ENCODE assay signal across 7 cellular contexts in genomic region chr14:90828642-90829487, GRCh38. TPM values are rescaled to one million over a fixed set of nuclear protein-coding genes. Genes with fewer than 3 reads are reported as not detected.
DNase-seq lines count a peak whose midpoint lies in the region; ATAC-seq, FAIRE-seq and TF ChIP-seq lines count a peak whose summit lies in the region.

No MANE protein-coding gene starts in this region.

- peaks cover 19% of the 10 kb centered on the region for H3K4me1 Mint-ChIP-seq in activated naive CD8-positive, alpha-beta T cell treated with anti-CD3 and anti-CD28 coated beads, Interleukin-2, amount 50 U/mL, for 24 hours

- peak; percentile 11 for DNase-seq in activated naive CD8-positive, alpha-beta T cell treated with anti-CD3 and anti-CD28 coated beads, Interleukin-2, amount 50 U/mL, for 24 hours
- DNase-seq in HepG2 (ENCODE audit: low spot score) (no peak), thoracic aorta (ENCODE audit: low spot score) (no peak), H54 (ENCODE audit: insufficient read length, low spot score) (no peak), DMS153 treated with DMSO at 0.1 percent for 48 hours (lab: John Stamatoyannopoulos, UW; ENCODE audit: unreplicated experiment) (no peak)

- peak overlapping the region; percentile 82 for H2AFZ ChIP-seq in HepG2 (ENCODE audit: low read length)

- WGBS in HepG2 (ENCODE audit: low lambda C conversion rate): 76% methylated on average over 12 of the region's 17 CpGs

- POLR2A ChIA-PET in HepG2 (lab: Yijun Ruan, JAX): no interaction called here

- H3K36me3 ChIP-seq in HUES6 (ENCODE audit: control insufficient read depth, insufficient read depth, low read length) (no peaks in the 10 kb centered on the region), HepG2 (replicated peaks in 1 of 2; ENCODE audit: control insufficient read depth in 1 of 2, insufficient read depth in 2 of 2, low read length in 2 of 2) (no peaks in the 10 kb centered on the region), thoracic aorta (no peaks in the 10 kb centered on the region)

- H3K4me3 Mint-ChIP-seq in activated naive CD8-positive, alpha-beta T cell treated with anti-CD3 and anti-CD28 coated beads, Interleukin-2, amount 50 U/mL, for 24 hours: peak overlapping the region; percentile 74

- TF ChIP-seq CTCF in HepG2 (CRISPR knock-in tag; IDR thresholded peaks at IDR 0.05) (no peak), thoracic aorta (IDR thresholded peaks at IDR 0.05) (no peak)

- BruUV-seq in HepG2 (replicated peaks; lab: Mats Ljungman, UMichigan): TSS peak; percentile 94

- H3K9me3 ChIP-seq in HUES6 (ENCODE audit: control insufficient read depth, insufficient read depth, low read depth, low read length): peaks cover 18% of the 10 kb centered on the region
- H3K9me3 ChIP-seq in HepG2 (ENCODE audit: low read length): peaks cover 6% of the 10 kb centered on the region; the same call in 1 of the 2 replicates
- H3K9me3 ChIP-seq in thoracic aorta: peaks cover 5% of the 10 kb centered on the region

- FAIRE-seq in HepG2 (lab: Jason Lieb, UNC) (no peak), H54 (lab: Jason Lieb, UNC) (no peak)

- TF ChIP-seq EP300 in HepG2 (IDR thresholded peaks at IDR 0.05; ENCODE audit: low read depth in 2 of 2, low read length in 2 of 2) (no peak), HepG2 (CRISPR knock-in tag; IDR thresholded peaks at IDR 0.05; ENCODE audit: borderline replicate concordance) (no peak)

- H3K36me3 Mint-ChIP-seq in activated naive CD8-positive, alpha-beta T cell treated with anti-CD3 and anti-CD28 coated beads, Interleukin-2, amount 50 U/mL, for 24 hours (ENCODE audit: low read depth): peaks cover 3% of the 10 kb centered on the region

- no peak for TF ChIP-seq POLR2A in HepG2 (IDR thresholded peaks at IDR 0.05; ENCODE audit: insufficient read depth in 1 of 2, low read depth in 2 of 2, low read length in 2 of 2)
- TF ChIP-seq POLR2A in H54 (IDR thresholded peaks at IDR 0.05; ENCODE audit: low read depth, low read length): no peak

- no peaks in the 10 kb centered on the region for H3K27me3 Mint-ChIP-seq in activated naive CD8-positive, alpha-beta T cell treated with anti-CD3 and anti-CD28 coated beads, Interleukin-2, amount 50 U/mL, for 24 hours

- H3K79me2 ChIP-seq in HepG2 (ENCODE audit: insufficient read depth, low read length): no peaks in the 10 kb centered on the region

- intact Hi-C loops in HepG2 (cut with micrococcal nuclease; ENCODE audit: unreplicated experiment): no loop called here

- peaks cover 48% of the 10 kb centered on the region for H3K27me3 ChIP-seq in HUES6 (ENCODE audit: control insufficient read depth, insufficient read depth, low read length)
- peaks cover 0 to 7% of the 10 kb centered on the region in 2 experiments; a peak in 2 of 5 replicates for H3K27me3 ChIP-seq in HepG2 (ENCODE audit: control insufficient read depth in 1 of 2, insufficient read depth in 2 of 2, low read length in 2 of 2)
- H3K27me3 ChIP-seq in thoracic aorta (replicated peaks; ENCODE audit: insufficient read depth): no peaks in the 10 kb centered on the region

- peaks cover 5% of the 10 kb centered on the region for H3K9me3 Mint-ChIP-seq in activated naive CD8-positive, alpha-beta T cell treated with anti-CD3 and anti-CD28 coated beads, Interleukin-2, amount 50 U/mL, for 24 hours

- TF ChIP-seq RAD21 in HepG2 (CRISPR knock-in tag; IDR thresholded peaks at IDR 0.05): no peak

- in situ Hi-C loops in HepG2 (cut with HindIII; ENCODE audit: extremely low pct_ligation_motif_present, low pct_unique_long_range_greater_than_20kb): no loop called here

- no peak overlapping the region for H3K9ac ChIP-seq in HUES6 (ENCODE audit: low read length)
- peak overlapping the region; percentile 62; the same call in 1 of the 2 replicates for H3K9ac ChIP-seq in HepG2 (ENCODE audit: insufficient read depth, low read depth, low read length)

- H3K27ac ChIP-seq in HUES6 (ENCODE audit: low read depth, low read length) (no peak overlapping the region), HepG2 (ENCODE audit: extremely low read length, insufficient read depth, low read length) (no peak overlapping the region), thoracic aorta (peak overlapping the region; percentile 52 to 68)

- peak overlapping the region; percentile 28 for H3K4me3 ChIP-seq in HUES6 (ENCODE audit: low read depth, low read length)
- peak overlapping the region; percentile 48 to 74 (median 57) for H3K4me3 ChIP-seq in HepG2 (replicated peaks in 1 of 3; ENCODE audit: insufficient read depth in 1 of 3, low read depth in 2 of 3, low read length in 3 of 3)
- H3K4me3 ChIP-seq in thoracic aorta: peak overlapping the region; percentile 70

- CTCF ChIA-PET in HepG2 (lab: Yijun Ruan, JAX; ENCODE audit: low intra/inter-chr PET ratio, low total read pairs): no interaction called here

- H3K4me2 ChIP-seq in HepG2 (ENCODE audit: low read depth, low read length): peak overlapping the region; percentile 97

- H4K20me1 ChIP-seq in HepG2 (ENCODE audit: insufficient read depth, low read length): no peaks in the 10 kb centered on the region

- H3K4me1 ChIP-seq in HUES6 (ENCODE audit: control insufficient read depth, insufficient read depth, low read length) (peaks cover 7% of the 10 kb centered on the region), HepG2 (ENCODE audit: insufficient read depth, low read length) (peaks cover 14% of the 10 kb centered on the region), thoracic aorta (ENCODE audit: control insufficient read depth in 1 of 2, low read depth in 2 of 2) (peaks cover 3 to 10% of the 10 kb centered on the region in 2 donors)

- H3K27ac Mint-ChIP-seq in activated naive CD8-positive, alpha-beta T cell treated with anti-CD3 and anti-CD28 coated beads, Interleukin-2, amount 50 U/mL, for 24 hours: peak overlapping the region; percentile 64

- peak; percentile 48 for ATAC-seq in GM19395 (IDR thresholded peaks at IDR 0.05; ENCODE audit: unreplicated experiment)
- ATAC-seq in activated naive CD8-positive, alpha-beta T cell treated with anti-CD3 and anti-CD28 coated beads, Interleukin-2, amount 50 U/mL, for 24 hours: peak; percentile 25
- ATAC-seq in HepG2: peak; percentile 40
- peak; percentile 5 for ATAC-seq in thoracic aorta (ENCODE audit: insufficient number of reproducible peaks, low FRiP score, low read depth)

TF ChIP-seq in HepG2, 621 proteins besides CTCF, POLR2A, EP300 and RAD21 (continues in another document):
- TF ChIP-seq NCOA2 (CRISPR knock-in tag; IDR thresholded peaks at IDR 0.05) (no peak), HNF1A (IDR thresholded peaks at IDR 0.05; ENCODE audit: low read depth) (no peak), HNF1A (CRISPR knock-in tag; IDR thresholded peaks at IDR 0.05; ENCODE audit: borderline replicate concordance) (0 out of 2 replicates have a peak, but pooled peaks have one; percentile 4), PHB2 (IDR thresholded peaks at IDR 0.05; ENCODE audit: partially characterized antibody) (no peak), ARNTL (CRISPR knock-in tag; IDR thresholded peaks at IDR 0.05) (peak; percentile 2; the same call in 1 of the 2 replicates)

RNA-seq across cellular contexts. Expression of gene TTC7B, which starts 12.6 kb away (rescaled TPM):
- total RNA-seq in HepG2 (2016; rRNA removed; fragmentation: Illumina TruSeq; extraction: Trizol) (1.3 and 2.4 TPM in 2 replicates), thoracic aorta (10 to 100 TPM; 38.9 to 56.3 TPM)
- 2.6 and 3.2 TPM in 2 replicates for total RNA-seq in HepG2 (2016; cell fraction: cytosol; rRNA removed; fragmentation: Illumina TruSeq; extraction: Trizol; ENCODE audit: low read depth)
- 2.0 TPM in 2 replicates for total RNA-seq in HepG2 (2016; cell fraction: insoluble cytoplasmic fraction; rRNA removed; fragmentation: Illumina TruSeq; extraction: Trizol)
- 7.9 and 8.4 TPM in 2 replicates for total RNA-seq in HepG2 (2016; cell fraction: membrane; rRNA removed; fragmentation: Illumina TruSeq; extraction: Trizol)
- 1.1 and 2.2 TPM in 2 replicates for total RNA-seq in HepG2 (2016; cell fraction: nucleus; rRNA removed; fragmentation: Illumina TruSeq; extraction: Trizol)
- 3.2 and 4.5 TPM in 2 replicates for polyA plus RNA-seq in HepG2 (2011; rRNA removed)
- polyA plus RNA-seq in HepG2 (2011; cell fraction: cytosol; rRNA removed): 2.5 and 3.9 TPM in 2 replicates
- 2.6 and 2.8 TPM in 2 replicates for polyA plus RNA-seq in HepG2 (2011; cell fraction: nucleus; rRNA removed)
- 3.0 and 5.4 TPM in 2 replicates for polyA plus RNA-seq in HepG2 (2012)
- 4.6 and 7.5 TPM in 2 replicates for polyA plus RNA-seq in HepG2 (2016; cell fraction: cytosol; fragmentation: Illumina TruSeq; extraction: Trizol; ENCODE audit: low read depth)
- 3.9 and 4.3 TPM in 2 replicates for polyA plus RNA-seq in HepG2 (2016; cell fraction: insoluble cytoplasmic fraction; fragmentation: Illumina TruSeq; extraction: Trizol; ENCODE audit: low read depth)
- 8.4 and 12.0 TPM in 2 replicates for polyA plus RNA-seq in HepG2 (2016; cell fraction: membrane; fragmentation: Illumina TruSeq; extraction: Trizol; ENCODE audit: low read depth)
- polyA plus RNA-seq in HepG2 (2016; cell fraction: nucleus; fragmentation: Illumina TruSeq; extraction: Trizol; ENCODE audit: insufficient read depth, low read depth): 3.6 and 5.4 TPM in 2 replicates
- polyA minus RNA-seq in HepG2 (2011; rRNA and poly(A)+ RNA removed; ENCODE audit: low replicate concordance): 6.2 and 22.2 TPM in 2 replicates
- 4.2 and 9.8 TPM in 2 replicates for polyA minus RNA-seq in HepG2 (2011; cell fraction: cytosol; rRNA and poly(A)+ RNA removed)
- polyA minus RNA-seq in HepG2 (2011; cell fraction: nucleus; rRNA and poly(A)+ RNA removed): 1.8 and 3.2 TPM in 2 replicates

Comparison
In these comparisons a context has a peak if more than half of its experiments do, and no peak if none do; other contexts are left out.
1. H3K27ac ChIP-seq: peak in thoracic aorta (2 of 2); none in HUES6 (single experiment) and HepG2 (single experiment).
2. RNA of gene TTC7B, which starts 12.6 kb away (total RNA-seq): 38.9 to 56.3 TPM in thoracic aorta; 1.1 to 8.4 TPM in HepG2; every median in the first group is over 4 times any median in the second.
3. Peak in every context shown above with its lines, with median percentiles within 50 percentile points of each other: ATAC-seq and H3K4me3 ChIP-seq.